Comparison of ENCODE assay signal across 16 cellular contexts in the genomic region with DNA sequence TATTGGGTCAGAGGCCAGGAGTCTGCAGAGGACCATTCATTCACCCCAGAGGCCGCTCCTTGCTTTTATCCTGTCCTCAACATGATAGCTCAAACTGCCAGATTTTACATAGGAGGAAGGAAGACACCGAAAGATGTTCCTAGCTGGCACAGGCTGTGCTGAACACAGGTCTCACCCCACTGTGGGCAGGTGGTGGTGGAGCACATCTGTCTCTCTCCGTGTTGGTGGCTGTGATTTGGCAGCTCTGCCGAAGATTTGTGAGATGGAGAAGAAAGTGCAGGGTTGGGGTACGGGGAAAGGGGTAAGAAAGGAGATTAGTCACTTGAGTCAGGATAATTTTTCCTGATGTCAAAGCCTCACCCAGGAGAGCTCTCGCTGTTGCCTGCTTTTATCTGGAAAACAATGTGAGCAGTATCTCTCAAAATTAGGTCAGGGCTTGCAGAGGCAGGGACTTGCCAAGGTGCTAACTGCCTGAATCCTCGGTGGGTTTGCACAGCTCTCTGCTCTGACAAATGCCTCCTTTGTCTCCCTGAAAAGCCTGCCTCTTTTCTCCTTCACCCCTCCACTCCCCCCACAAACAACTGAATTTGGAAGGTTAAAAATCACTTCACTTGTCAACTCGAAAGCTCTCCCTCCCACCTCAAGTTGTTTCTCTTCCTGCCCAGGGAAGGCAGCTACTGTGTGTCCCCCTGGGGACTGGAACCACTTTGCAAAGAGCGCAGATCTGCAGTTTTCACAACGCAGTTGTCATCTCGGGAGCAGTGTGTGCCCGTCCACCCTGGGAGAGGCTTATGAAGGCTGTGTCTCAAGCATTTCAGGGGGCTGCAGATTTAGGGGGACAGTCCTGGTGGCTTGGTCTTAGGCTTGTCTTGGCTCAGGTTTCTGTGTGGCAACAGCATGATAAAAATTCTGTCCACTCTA.
A peak's percentile ranks its signal among the peaks of the same experiment; 100 is the strongest.
DNase-seq lines count a peak whose midpoint lies in the region; ATAC-seq, FAIRE-seq and TF ChIP-seq lines count a peak whose summit lies in the region.
"Had no signal": no experiment of that assay in that cellular context is flagged by ENCODE, and none has a peak within 500 bp of the region (broad histone marks: within the 10 kb centered on the region; RNA-seq: fewer than 3 reads in every experiment).

No MANE protein-coding gene starts in this region.

- peak overlapping the region; percentile 74 to 75 for H3K27ac ChIP-seq in liver (ENCODE audit: low read depth in 1 of 2, low read length in 2 of 2)
- no peak overlapping the region for H3K27ac ChIP-seq in HepG2 (ENCODE audit: extremely low read length, insufficient read depth, low read length)
- H3K27ac ChIP-seq in astrocyte (ENCODE audit: low read depth, low read length) = no peak overlapping the region
- H3K27ac ChIP-seq: colonic mucosa had no signal

- H3K36me3 ChIP-seq in liver (ENCODE audit: control insufficient read depth in 4 of 4, insufficient read depth in 3 of 4, low read depth in 1 of 4, low read length in 3 of 4) (no peaks in the 10 kb centered on the region), HepG2 (replicated peaks in 1 of 2; ENCODE audit: control insufficient read depth in 1 of 2, insufficient read depth in 2 of 2, low read length in 2 of 2) (no peaks in the 10 kb centered on the region), astrocyte (ENCODE audit: insufficient read depth, low read length) (no peaks in the 10 kb centered on the region)
- H3K36me3 ChIP-seq: colonic mucosa had no signal

- H3K27me3 Mint-ChIP-seq in astrocyte (ENCODE audit: low read depth, unreplicated experiment) = peaks cover 5% of the 10 kb centered on the region
- peaks cover 7% of the 10 kb centered on the region for H3K27me3 Mint-ChIP-seq in type B pancreatic cell

- no peak for TF ChIP-seq RAD21 in liver (IDR thresholded peaks at IDR 0.05)
- no peak for TF ChIP-seq RAD21 in HepG2 (CRISPR knock-in tag; IDR thresholded peaks at IDR 0.05)

- no peaks in the 10 kb centered on the region for H3K79me2 ChIP-seq in HepG2 (ENCODE audit: insufficient read depth, low read length)
- no peaks in the 10 kb centered on the region for H3K79me2 ChIP-seq in astrocyte (ENCODE audit: insufficient read depth, low read length)

- no TSS peak for BruUV-seq in HepG2 (replicated peaks; lab: Mats Ljungman, UMichigan)

- intact Hi-C loops in HepG2 (cut with micrococcal nuclease; ENCODE audit: unreplicated experiment) = no loop called here

- POLR2A ChIA-PET in HepG2 (lab: Yijun Ruan, JAX) = no interaction called here

- CTCF ChIA-PET in HepG2 (lab: Yijun Ruan, JAX; ENCODE audit: low intra/inter-chr PET ratio, low total read pairs) = no interaction called here

- DNase-seq in HepG2 (ENCODE audit: low spot score) = no peak
- no peak for DNase-seq in astrocyte (ENCODE audit: low read depth)
- peak; percentile 37 for DNase-seq in medulla oblongata (ENCODE audit: extremely low spot score)
- no peak for DNase-seq in type B pancreatic cell (ENCODE audit: extremely low spot score, unreplicated experiment)
- no peak for DNase-seq in NCI-H146 treated with DMSO at 0.1 percent for 48 hours (lab: John Stamatoyannopoulos, UW; ENCODE audit: unreplicated experiment)
- DNase-seq in frontal cortex (ENCODE audit: low spot score in 2 of 2) = no peak
- DNase-seq: activated CD4-positive, alpha-beta T cell treated with anti-CD3 and anti-CD28 coated beads, Interleukin-2, amount 50 U/mL, for 4 hours; colonic mucosa; DMS 273 treated with DMSO at 0.1 percent for 48 hours; H7; left ventricle myocardium superior; NCI-H748 treated with DMSO at 0.1 percent for 48 hours; RPMI8226; stimulated activated naive CD4-positive, alpha-beta T cell treated with Interleukin-2 at 50 U/mL for 16 hours had no signal

- peaks cover 3% of the 10 kb centered on the region for H3K9me3 Mint-ChIP-seq in astrocyte (ENCODE audit: unreplicated experiment)
- peaks cover 6% of the 10 kb centered on the region for H3K9me3 Mint-ChIP-seq in type B pancreatic cell

- H3K4me3 Mint-ChIP-seq in astrocyte (ENCODE audit: unreplicated experiment) = no peak overlapping the region
- H3K4me3 Mint-ChIP-seq in type B pancreatic cell = peak overlapping the region; percentile 41

- TF ChIP-seq CTCF in liver (IDR thresholded peaks at IDR 0.05; ENCODE audit: low read depth, low read length, missing input control) (no peak), HepG2 (CRISPR knock-in tag; IDR thresholded peaks at IDR 0.05) (no peak), astrocyte (IDR thresholded peaks at IDR 0.05; ENCODE audit: insufficient read depth, low read depth, low read length) (no peak), type B pancreatic cell (conservative IDR thresholded peaks at IDR 0.05) (no peak)

- H3K4me2 ChIP-seq in HepG2 (ENCODE audit: low read depth, low read length) (no peak overlapping the region), astrocyte (ENCODE audit: low read length) (peak overlapping the region; percentile 41)

- in situ Hi-C loops in HepG2 (cut with HindIII; ENCODE audit: extremely low pct_ligation_motif_present, low pct_unique_long_range_greater_than_20kb) = no loop called here

- no peaks in the 10 kb centered on the region for H3K36me3 Mint-ChIP-seq in astrocyte (ENCODE audit: low read depth, unreplicated experiment)
- H3K36me3 Mint-ChIP-seq in type B pancreatic cell = no peaks in the 10 kb centered on the region

- no peak for TF ChIP-seq POLR2A in HepG2 (IDR thresholded peaks at IDR 0.05; ENCODE audit: insufficient read depth in 1 of 2, low read depth in 2 of 2, low read length in 2 of 2)

- WGBS in liver = 44% methylated on average over 12 of the region's 12 CpGs
- 3% methylated on average over 12 of the region's 12 CpGs for WGBS in HepG2 (ENCODE audit: low lambda C conversion rate)

- peak overlapping the region in 1 of 2 donors; percentile 43 for H3K9ac ChIP-seq in liver (ENCODE audit: low read depth in 1 of 2, low read length in 2 of 2)
- no peak overlapping the region for H3K9ac ChIP-seq in HepG2 (ENCODE audit: insufficient read depth, low read depth, low read length)
- H3K9ac ChIP-seq in astrocyte (ENCODE audit: low read length) = peak overlapping the region; percentile 24

- H2AFZ ChIP-seq in HepG2 (ENCODE audit: low read length) (no peak overlapping the region), astrocyte (ENCODE audit: low read depth, low read length) (peak overlapping the region; percentile 21)

- peaks cover 7 to 44% (median 39%) of the 10 kb centered on the region in 4 donors for H3K4me1 ChIP-seq in liver (ENCODE audit: control insufficient read depth in 4 of 4, insufficient read depth in 4 of 4, low read length in 3 of 4)
- no peaks in the 10 kb centered on the region for H3K4me1 ChIP-seq in HepG2 (ENCODE audit: insufficient read depth, low read length)
- H3K4me1 ChIP-seq in astrocyte (ENCODE audit: insufficient read depth, low read length) = peaks cover 7% of the 10 kb centered on the region
- H3K4me1 ChIP-seq: colonic mucosa had no signal

- H4K20me1 ChIP-seq in HepG2 (ENCODE audit: insufficient read depth, low read length) = no peaks in the 10 kb centered on the region
- H4K20me1 ChIP-seq in astrocyte (ENCODE audit: insufficient read depth, low read length) = no peaks in the 10 kb centered on the region

- ATAC-seq in HepG2 = no peak
- ATAC-seq in GM21825 (IDR thresholded peaks at IDR 0.05; ENCODE audit: unreplicated experiment) = no peak
- ATAC-seq: left ventricle myocardium superior had no signal

- H3K27ac Mint-ChIP-seq in astrocyte (ENCODE audit: unreplicated experiment) (no peak overlapping the region), type B pancreatic cell (peak overlapping the region; percentile 36)

- H3K4me1 Mint-ChIP-seq in astrocyte (ENCODE audit: low read depth, unreplicated experiment) (peaks cover 11% of the 10 kb centered on the region), type B pancreatic cell (ENCODE audit: unreplicated experiment) (peaks cover 13% of the 10 kb centered on the region)

- FAIRE-seq in HepG2 (lab: Jason Lieb, UNC) (no peak), astrocyte (lab: Jason Lieb, UNC) (no peak), frontal cortex (lab: Jason Lieb, UNC) (no peak)

- H3K9me3 ChIP-seq in liver (ENCODE audit: control insufficient read depth in 4 of 4, low read length in 3 of 4) (no peaks in the 10 kb centered on the region), HepG2 (ENCODE audit: low read length) (no peaks in the 10 kb centered on the region), astrocyte (ENCODE audit: insufficient read depth, low read depth, low read length) (no peaks in the 10 kb centered on the region)
- H3K9me3 ChIP-seq: colonic mucosa had no signal

- H3K27me3 ChIP-seq in liver (ENCODE audit: control insufficient read depth in 4 of 4, insufficient read depth in 4 of 4, low read length in 3 of 4) (no peaks in the 10 kb centered on the region), HepG2 (ENCODE audit: control insufficient read depth in 1 of 2, insufficient read depth in 2 of 2, low read length in 2 of 2) (peaks cover 1 to 17% of the 10 kb centered on the region in 2 experiments; a peak in 2 of 5 replicates), astrocyte (ENCODE audit: insufficient read depth, low read length) (no peaks in the 10 kb centered on the region)
- H3K27me3 ChIP-seq: colonic mucosa had no signal

- H3K4me3 ChIP-seq in liver (ENCODE audit: low read depth in 1 of 3, low read length in 3 of 3) (peak overlapping the region in 1 of 3 donors; percentile 44), HepG2 (replicated peaks in 1 of 3; ENCODE audit: insufficient read depth in 1 of 3, low read depth in 2 of 3, low read length in 3 of 3) (no peak overlapping the region), astrocyte (ENCODE audit: insufficient read depth, low read depth, low read length) (no peak overlapping the region)
- H3K4me3 ChIP-seq: colonic mucosa had no signal

- TF ChIP-seq EP300 in HepG2 (IDR thresholded peaks at IDR 0.05; ENCODE audit: low read depth in 2 of 2, low read length in 2 of 2) = no peak
- TF ChIP-seq EP300 in HepG2 (CRISPR knock-in tag; IDR thresholded peaks at IDR 0.05; ENCODE audit: borderline replicate concordance) = no peak

TF ChIP-seq in liver, 16 proteins besides CTCF, POLR2A, EP300 and RAD21 (continues in another document):
- TF ChIP-seq RXRA (IDR thresholded peaks at IDR 0.05) (no peak), JUND (IDR thresholded peaks at IDR 0.05) (no peak), YY1 (IDR thresholded peaks at IDR 0.05) (no peak)
- TF ChIP-seq, protein P1, sequence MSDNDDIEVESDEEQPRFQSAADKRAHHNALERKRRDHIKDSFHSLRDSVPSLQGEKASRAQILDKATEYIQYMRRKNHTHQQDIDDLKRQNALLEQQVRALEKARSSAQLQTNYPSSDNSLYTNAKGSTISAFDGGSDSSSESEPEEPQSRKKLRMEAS (IDR thresholded peaks at IDR 0.05) = no peak

TF ChIP-seq in HepG2, 621 proteins besides CTCF, POLR2A, EP300 and RAD21 (continues in another document):
- TF ChIP-seq CCAR2 (optimal IDR thresholded peaks at IDR 0.05; ENCODE audit: low read depth, low read length) = no peak

Comparison
In these comparisons a context has a peak if more than half of its experiments do, and no peak if none do; other contexts are left out.
1. H3K27ac ChIP-seq: peak in liver (2 of 2); none in HepG2 (single experiment) and astrocyte (single experiment).